In genomic region chr11:92224394-92225205, GRCh38 we compare ENCODE assay signal across 9 cellular contexts. TPM values are rescaled to one million over a fixed set of nuclear protein-coding genes. Genes with fewer than 3 reads are reported as not detected.
DNase-seq lines count a peak whose midpoint lies in the region; ATAC-seq and TF ChIP-seq lines count a peak whose summit lies in the region.
"Had no signal": no experiment of that assay in that cellular context is flagged by ENCODE, and none has a peak within 500 bp of the region (broad histone marks: within the 10 kb centered on the region; RNA-seq: fewer than 3 reads in every experiment).

TSS of gene FAT3 (plus strand) at chr11:92224818. CDS start at chr11:92352113, 127,295 bp downstream.

- ATAC-seq in Right ventricle myocardium superior (ENCODE audit: poor library complexity) (peak; percentile 54), GM21360 (IDR thresholded peaks at IDR 0.05; ENCODE audit: unreplicated experiment) (no peak), GM21515 (IDR thresholded peaks at IDR 0.05; ENCODE audit: unreplicated experiment) (no peak)

- H3K27ac ChIP-seq in SJCRH30, result peak within 1 kb of the TSS; percentile 72

- peaks cover 64% of the 10 kb centered on the region for H3K27me3 ChIP-seq in HAP-1 (ENCODE audit: low read depth)
- H3K27me3 ChIP-seq in SJCRH30, result no peaks in the 10 kb centered on the region

- H3K4me3 ChIP-seq in HAP-1 (peak within 1 kb of the TSS; percentile 14), SJCRH30 (peak within 1 kb of the TSS; percentile 68)

- no peaks in the 10 kb centered on the region for H3K9me3 ChIP-seq in HAP-1
- no peaks in the 10 kb centered on the region for H3K9me3 ChIP-seq in SJCRH30 (replicated peaks)

- peaks cover 23% of the 10 kb centered on the region for H3K4me1 Mint-ChIP-seq in progenitor cell of endocrine pancreas (ENCODE audit: low read depth)
- H3K4me1 Mint-ChIP-seq: memory B cell had no signal

- DNase-seq in HAP-1 (ENCODE audit: low spot score in 2 of 2) (peak in 1 of 2 experiments; percentile 43), SJCRH30 (peak; percentile 75 to 83), Right ventricle myocardium superior (no peak), progenitor cell of endocrine pancreas (ENCODE audit: low spot score, unreplicated experiment) (peak; percentile 53), HK-2 (ENCODE audit: unreplicated experiment) (no peak)
- no peak for DNase-seq in activated CD4-positive, alpha-beta T cell treated with anti-CD3 and anti-CD28 coated beads, Interleukin-2, amount 50 U/mL, for 4 hours

- peaks cover 64% of the 10 kb centered on the region for H3K27me3 Mint-ChIP-seq in progenitor cell of endocrine pancreas

- peak within 1 kb of the TSS; percentile 80 for H3K4me3 Mint-ChIP-seq in progenitor cell of endocrine pancreas (ENCODE audit: low read depth)
- H3K4me3 Mint-ChIP-seq: memory B cell had no signal

- in situ Hi-C loops in HAP-1 (cut with MboI; ENCODE audit: low sequenced_read_pairs), result no loop called here

- TF ChIP-seq CTCF in progenitor cell of endocrine pancreas (IDR thresholded peaks at IDR 0.05; ENCODE audit: unreplicated experiment), result no peak

- no peaks in the 10 kb centered on the region for H3K36me3 Mint-ChIP-seq in progenitor cell of endocrine pancreas (ENCODE audit: insufficient read depth)
- H3K36me3 Mint-ChIP-seq: memory B cell had no signal

- H3K4me1 ChIP-seq in HAP-1 (no peaks in the 10 kb centered on the region), SJCRH30 (peaks cover 10% of the 10 kb centered on the region)

- H3K9me3 Mint-ChIP-seq in progenitor cell of endocrine pancreas (ENCODE audit: low read depth), result peaks cover 6% of the 10 kb centered on the region

- H3K36me3 ChIP-seq in HAP-1 (replicated peaks), result no peaks in the 10 kb centered on the region
- no peaks in the 10 kb centered on the region for H3K36me3 ChIP-seq in SJCRH30

- H3K27ac Mint-ChIP-seq in progenitor cell of endocrine pancreas, result peak within 1 kb of the TSS; percentile 87
- H3K27ac Mint-ChIP-seq: memory B cell had no signal

- intact Hi-C loops in Right ventricle myocardium superior (cut with DNase I), result no loop called here

RNA-seq across cellular contexts. Expression of gene FAT3, which starts in this region (rescaled TPM):
- 20.1 and 23.1 TPM in 2 replicates for total RNA-seq in SJCRH30 (2014; rRNA removed; shearing (Covaris generic))
- total RNA-seq in Right ventricle myocardium superior (0.24 TPM), progenitor cell of endocrine pancreas (11.9 and 16.4 TPM in 2 replicates)

Comparison
In these comparisons a context has a peak if more than half of its experiments do, and no peak if none do; other contexts are left out.
1. RNA of gene FAT3 (total RNA-seq): 20.1 to 23.1 TPM in SJCRH30 and 11.9 to 16.4 TPM in progenitor cell of endocrine pancreas; 0.24 TPM in Right ventricle myocardium superior (single experiment); every median in the first group is over 10 times any median in the second.
2. Peak in ATAC-seq in Right ventricle myocardium superior; RNA of the gene not detected or under 1 TPM.
3. DNase-seq: peak in SJCRH30 (2 of 2) and progenitor cell of endocrine pancreas (single experiment); none in Right ventricle myocardium superior (single experiment), HK-2 (single experiment) and activated CD4-positive, alpha-beta T cell treated with anti-CD3 and anti-CD28 coated beads, Interleukin-2, amount 50 U/mL, for 4 hours (0 of 2).